ENCODE assay signal across 8 cellular contexts in the genomic region with DNA sequence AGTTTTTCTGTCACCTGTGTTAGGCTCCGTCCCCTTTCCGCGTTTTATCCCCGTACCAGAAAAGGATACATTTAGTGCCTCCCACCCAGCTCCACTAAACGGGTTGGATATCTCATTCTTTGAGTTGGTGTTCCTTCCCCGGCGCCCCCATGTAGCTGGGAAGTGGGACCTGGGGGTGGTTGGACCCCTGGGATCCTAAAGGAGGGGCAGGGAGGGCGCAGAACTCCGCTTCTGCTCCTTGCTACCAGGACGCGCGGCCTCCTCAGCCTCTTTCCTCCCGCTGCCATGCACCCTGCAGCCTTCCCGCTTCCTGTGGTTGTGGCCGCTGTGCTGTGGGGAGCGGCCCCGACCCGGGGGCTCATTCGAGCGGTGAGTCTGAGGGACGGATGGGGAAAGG. TPM values are rescaled to one million over a fixed set of nuclear protein-coding genes. Genes with fewer than 3 reads are reported as not detected.
DNase-seq lines count a peak whose midpoint lies in the region; ATAC-seq and TF ChIP-seq lines count a peak whose summit lies in the region.

No MANE protein-coding gene starts in this region.

- no peaks in the 10 kb centered on the region for H3K27me3 Mint-ChIP-seq in activated T-helper 17 cell treated with anti-CD3 and anti-CD28 coated beads, Interleukin-2, amount 50 U/mL, for 72 hours

- peak overlapping the region; percentile 93 for H3K27ac Mint-ChIP-seq in activated T-helper 17 cell treated with anti-CD3 and anti-CD28 coated beads, Interleukin-2, amount 50 U/mL, for 72 hours

- WGBS in gastroesophageal sphincter (ENCODE audit: low coverage in 1 of 2), 2 donors = 0% methylated on average over 2 to 14 of the region's 21 CpGs

- peak overlapping the region; percentile 94 to 99 (median 98) for H3K9ac ChIP-seq in skeletal muscle tissue (ENCODE audit: low read depth in 1 of 3, low read length in 3 of 3)

- H3K27me3 ChIP-seq in gastroesophageal sphincter (no peaks in the 10 kb centered on the region), skeletal muscle tissue (ENCODE audit: control insufficient read depth in 3 of 3, insufficient read depth in 3 of 3, low read length in 3 of 3) (no peaks in the 10 kb centered on the region)

- H3K9me3 Mint-ChIP-seq in activated T-helper 17 cell treated with anti-CD3 and anti-CD28 coated beads, Interleukin-2, amount 50 U/mL, for 72 hours = no peaks in the 10 kb centered on the region

- H3K4me3 ChIP-seq in gastroesophageal sphincter (peak overlapping the region; percentile 88 to 89), skeletal muscle tissue (ENCODE audit: low read length in 3 of 3) (peak overlapping the region; percentile 81 to 95 (median 91))

- DNase-seq in activated T-cell treated with anti-CD3 and anti-CD28 coated beads for 48 hours (ENCODE audit: low read depth) (peak; percentile 43), activated T-cell treated with anti-CD3 and anti-CD28 coated beads for 4 hours (no peak), NCI-H1436 treated with DMSO at 0.1 percent for 48 hours (lab: John Stamatoyannopoulos, UW) (no peak)

- no peak for ATAC-seq in activated T-helper 17 cell treated with anti-CD3 and anti-CD28 coated beads, Interleukin-2, amount 50 U/mL, for 72 hours (replicated peaks)
- ATAC-seq in gastroesophageal sphincter (no peak), GM19023 (IDR thresholded peaks at IDR 0.05; ENCODE audit: unreplicated experiment) (no peak), HG03159 (IDR thresholded peaks at IDR 0.05; ENCODE audit: unreplicated experiment) (no peak)

- peaks cover 0 to 76% (median 38%) of the 10 kb centered on the region in 3 donors for H3K4me1 ChIP-seq in gastroesophageal sphincter
- H3K4me1 ChIP-seq in skeletal muscle tissue (ENCODE audit: control insufficient read depth in 3 of 3, insufficient read depth in 3 of 3, low read length in 3 of 3) = peaks cover 59 to 81% (median 68%) of the 10 kb centered on the region in 3 donors

- no peak for TF ChIP-seq POLR2A in gastroesophageal sphincter (IDR thresholded peaks at IDR 0.05)

- peak overlapping the region; percentile 91 for H3K4me3 Mint-ChIP-seq in activated T-helper 17 cell treated with anti-CD3 and anti-CD28 coated beads, Interleukin-2, amount 50 U/mL, for 72 hours

- no peak for TF ChIP-seq CTCF in gastroesophageal sphincter (IDR thresholded peaks at IDR 0.05)

- H3K36me3 Mint-ChIP-seq in activated T-helper 17 cell treated with anti-CD3 and anti-CD28 coated beads, Interleukin-2, amount 50 U/mL, for 72 hours (ENCODE audit: low read depth) = peaks cover 94% of the 10 kb centered on the region

- H3K36me3 ChIP-seq in gastroesophageal sphincter = peaks cover 0 to 71% of the 10 kb centered on the region in 2 donors
- peaks cover 54 to 67% (median 60%) of the 10 kb centered on the region in 3 donors for H3K36me3 ChIP-seq in skeletal muscle tissue (ENCODE audit: control insufficient read depth in 3 of 3, insufficient read depth in 3 of 3, low read length in 3 of 3)

- TF ChIP-seq EP300 in gastroesophageal sphincter (IDR thresholded peaks at IDR 0.05) = no peak

- H3K9me3 ChIP-seq in gastroesophageal sphincter (no peaks in the 10 kb centered on the region), skeletal muscle tissue (ENCODE audit: control insufficient read depth in 3 of 3, low read length in 3 of 3) (no peaks in the 10 kb centered on the region)

- H3K4me1 Mint-ChIP-seq in activated T-helper 17 cell treated with anti-CD3 and anti-CD28 coated beads, Interleukin-2, amount 50 U/mL, for 72 hours = peaks cover 50% of the 10 kb centered on the region

- H3K27ac ChIP-seq in gastroesophageal sphincter (peak overlapping the region; percentile 79 to 96 (median 92)), skeletal muscle tissue (ENCODE audit: low read depth, low read length) (peak overlapping the region; percentile 92)

RNA-seq across cellular contexts. Expression of a gene that starts 0.6 kb away (rescaled TPM):
- 100 to 1,000 TPM; 184 to 197 TPM for total RNA-seq in activated T-helper 17 cell treated with anti-CD3 and anti-CD28 coated beads, Interleukin-2, amount 50 U/mL, for 72 hours
- total RNA-seq in gastroesophageal sphincter (10 to 100 TPM; 67.3 to 98.8 (median 85.9) TPM), skeletal muscle tissue (12.0 TPM)

RNA-seq across cellular contexts. Expression of a gene that starts 0.8 kb away (rescaled TPM):
- 10 to 100 TPM; 54.7 to 68.5 TPM for total RNA-seq in activated T-helper 17 cell treated with anti-CD3 and anti-CD28 coated beads, Interleukin-2, amount 50 U/mL, for 72 hours
- total RNA-seq in gastroesophageal sphincter (10 to 100 TPM; 28.7 to 58.9 (median 46.8) TPM), skeletal muscle tissue (59.5 TPM)

RNA-seq across cellular contexts. Expression of a gene that starts 7.7 kb away (rescaled TPM):
- 1,000 to 10,000 TPM; 1,346 to 1,950 TPM for total RNA-seq in activated T-helper 17 cell treated with anti-CD3 and anti-CD28 coated beads, Interleukin-2, amount 50 U/mL, for 72 hours
- total RNA-seq in gastroesophageal sphincter (1,000 to 10,000 TPM in 2 of 4 donors, 100 to 1,000 TPM in 2; 920 to 1,441 (median 1,060) TPM), skeletal muscle tissue (137 TPM)

RNA-seq across cellular contexts. Expression of a gene that starts 8.5 kb away (rescaled TPM):
- total RNA-seq in activated T-helper 17 cell treated with anti-CD3 and anti-CD28 coated beads, Interleukin-2, amount 50 U/mL, for 72 hours = under 1 TPM in 1 of 2 donors, not detected in 1; 0.11 TPM
- under 1 TPM in 1 of 4 donors, not detected in 3; 0.19 TPM for total RNA-seq in gastroesophageal sphincter
- under 0.01 TPM for total RNA-seq in skeletal muscle tissue

RNA-seq across cellular contexts. Expression of a gene that starts 10.3 kb away (rescaled TPM):
- 10 to 100 TPM; 27.4 to 30.3 TPM for total RNA-seq in activated T-helper 17 cell treated with anti-CD3 and anti-CD28 coated beads, Interleukin-2, amount 50 U/mL, for 72 hours
- 10 to 100 TPM in 2 of 4 donors, 1 to 10 TPM in 2; 1.5 to 16.2 (median 7.6) TPM for total RNA-seq in gastroesophageal sphincter
- 2,880 TPM for total RNA-seq in skeletal muscle tissue
